1 cellular context compared by ENCODE assay signal in genomic region chr1:19393051-19393450, GRCh38.
TF ChIP-seq lines count a peak whose summit lies in the region.

No MANE protein-coding gene starts in this region.

TF ChIP-seq in GM12878, 131 proteins besides CTCF, POLR2A, EP300 and RAD21 (continued from another document):
- TF ChIP-seq ZNF687 (IDR thresholded peaks at IDR 0.05): peak; percentile 56; the same call in 1 of the 2 replicates
- no peak for TF ChIP-seq TCF12 (IDR thresholded peaks at IDR 0.05; ENCODE audit: low read depth, low read length)
- 0 out of 2 replicates have a peak, but pooled peaks have one; percentile 50 for TF ChIP-seq PAX5 (IDR thresholded peaks at IDR 0.05; ENCODE audit: borderline replicate concordance, low read depth, low read length)
- no peak for TF ChIP-seq IKZF1 (conservative IDR thresholded peaks at IDR 0.05)
- no peak for TF ChIP-seq ZNF622 (IDR thresholded peaks at IDR 0.05)
- TF ChIP-seq TARDBP (IDR thresholded peaks at IDR 0.05; ENCODE audit: borderline replicate concordance): no peak
- 0 out of 2 replicates have a peak, but pooled peaks have one; percentile 49 for TF ChIP-seq TCF3 (IDR thresholded peaks at IDR 0.05; ENCODE audit: borderline replicate concordance, insufficient read depth, low read depth, low read length)
